In genomic region chr1:156180471-156180870, GRCh38 we compare ENCODE assay signal across 20 cellular contexts.
"Had no signal": no experiment of that assay in that cellular context is flagged by ENCODE, and none has a peak within 500 bp of the region (broad histone marks: within the 10 kb centered on the region; RNA-seq: fewer than 3 reads in every experiment).

No MANE protein-coding gene starts in this region.

- H3K4me3 Mint-ChIP-seq: activated CD4-positive, alpha-beta T cell treated with anti-CD3 and anti-CD28 coated beads for 36 hours; activated CD8-positive, alpha-beta T cell treated with anti-CD3 and anti-CD28 coated beads for 36 hours; activated naive CD8-positive, alpha-beta T cell treated with anti-CD3 and anti-CD28 coated beads, Interleukin-2, amount 10 ng/mL, durations not matched to agents 7 days and 5 days; brain; natural killer cell; stimulated activated effector memory CD8-positive, alpha-beta T cell treated with anti-CD3 and anti-CD28 coated beads, Interleukin-12 subunit alpha, Interleukin-12 subunit beta, amount 100 ng/mL, for 72 hours had no signal

- H3K27me3 ChIP-seq: neutrophil, pancreas, upper lobe of left lung had no signal

- H3K27ac ChIP-seq: gastrocnemius medialis, neutrophil, pancreas, stomach had no signal

- H3K4me2 ChIP-seq: smooth muscle cell had no signal

- H3K36me3 ChIP-seq: gastrocnemius medialis, pancreas had no signal

- H3K27me3 Mint-ChIP-seq: activated CD4-positive, alpha-beta T cell treated with anti-CD3 and anti-CD28 coated beads for 36 hours; activated CD8-positive, alpha-beta T cell treated with anti-CD3 and anti-CD28 coated beads for 36 hours had no signal

- H3K27ac Mint-ChIP-seq: activated CD4-positive, alpha-beta T cell treated with anti-CD3 and anti-CD28 coated beads for 36 hours; activated CD8-positive, alpha-beta T cell treated with anti-CD3 and anti-CD28 coated beads for 36 hours; activated naive CD8-positive, alpha-beta T cell treated with anti-CD3 and anti-CD28 coated beads, Interleukin-2, amount 10 ng/mL, durations not matched to agents 7 days and 5 days; activated T-helper 2 cell treated with anti-CD3 and anti-CD28 coated beads, Interferon-gamma antibody, Interleukin-2, Interleukin-4, amounts not matched to agents 10 μg/mL and 5 μg/mL and 100 μg/mL, durations not matched to agents 14 hours and 24 hours and 36 hours; natural killer cell; stimulated activated effector memory CD8-positive, alpha-beta T cell treated with anti-CD3 and anti-CD28 coated beads, Interleukin-12 subunit alpha, Interleukin-12 subunit beta, amount 100 ng/mL, for 72 hours had no signal

- H3K9me3 Mint-ChIP-seq: activated CD8-positive, alpha-beta T cell treated with anti-CD3 and anti-CD28 coated beads for 36 hours; activated naive CD8-positive, alpha-beta T cell treated with anti-CD3 and anti-CD28 coated beads, Interleukin-2, amount 10 ng/mL, durations not matched to agents 7 days and 5 days; activated T-helper 2 cell treated with anti-CD3 and anti-CD28 coated beads, Interferon-gamma antibody, Interleukin-2, Interleukin-4, amounts not matched to agents 10 μg/mL and 5 μg/mL and 100 μg/mL, durations not matched to agents 14 hours and 24 hours and 36 hours; natural killer cell; stimulated activated effector memory CD8-positive, alpha-beta T cell treated with anti-CD3 and anti-CD28 coated beads, Interleukin-12 subunit alpha, Interleukin-12 subunit beta, amount 100 ng/mL, for 72 hours had no signal

- H3K4me3 ChIP-seq: gastrocnemius medialis, pancreas, smooth muscle cell, stomach, upper lobe of left lung had no signal

- H3K4me1 Mint-ChIP-seq: natural killer cell had no signal

- DNase-seq: activated CD4-positive, alpha-beta T cell treated with anti-CD3 and anti-CD28 coated beads for 36 hours; activated CD8-positive, alpha-beta T cell treated with anti-CD3 and anti-CD28 coated beads for 36 hours; activated naive CD4-positive, alpha-beta T cell treated with Interleukin-2 at 50 U/mL for 16 hours; activated T-cell treated with anti-CD3 and anti-CD28 coated beads, Interleukin-2, amount 50 U/mL, for 1 hour; amygdala; caudate nucleus; gastrocnemius medialis; head of caudate nucleus; natural killer cell; pancreas; stimulated activated CD4-positive, alpha-beta T cell treated with anti-CD3 and anti-CD28 coated beads, Interleukin-4, amount 100 ng/mL, for 1 hour; stomach; T-helper 2 cell; upper lobe of left lung had no signal

- H3K4me1 ChIP-seq: gastrocnemius medialis, pancreas, upper lobe of left lung had no signal

- H3K9me3 ChIP-seq: gastrocnemius medialis, neutrophil, pancreas, stomach, upper lobe of left lung had no signal

- H3K36me3 Mint-ChIP-seq: natural killer cell had no signal
